In the genomic region with DNA sequence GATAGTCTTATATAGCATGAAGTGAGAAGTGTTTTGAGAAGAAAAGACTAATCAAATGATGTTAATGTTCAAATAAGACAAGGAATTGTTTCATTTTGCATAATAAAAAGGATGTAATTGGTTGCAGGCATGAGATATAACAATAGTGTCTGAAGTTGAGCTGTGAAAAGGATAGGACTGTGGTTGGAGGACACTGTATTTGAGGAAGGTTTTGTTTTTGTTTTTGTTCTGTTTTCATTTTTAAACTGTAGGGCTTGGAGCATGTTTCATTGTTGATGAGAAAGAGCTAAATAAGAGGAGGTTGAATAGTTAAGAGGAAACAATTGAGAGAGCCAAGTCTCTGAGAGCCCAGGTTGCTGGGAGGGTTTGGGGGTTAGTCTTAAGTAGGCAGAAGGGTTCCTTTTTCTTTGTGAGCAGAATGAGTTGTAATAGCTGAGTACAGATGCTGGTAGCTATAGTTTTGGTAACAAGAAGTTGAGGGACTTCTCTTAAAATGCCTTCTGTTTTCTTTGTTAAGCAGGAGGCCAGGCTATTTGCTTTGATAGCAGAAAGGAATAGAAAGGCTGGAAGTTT, we compare ENCODE assay signal across 11 cellular contexts. TPM values are rescaled to one million over a fixed set of nuclear protein-coding genes. Genes with fewer than 3 reads are reported as not detected.
DNase-seq lines count a peak whose midpoint lies in the region; ATAC-seq and TF ChIP-seq lines count a peak whose summit lies in the region.
"Had no signal": no experiment of that assay in that cellular context is flagged by ENCODE, and none has a peak within 500 bp of the region (broad histone marks: within the 10 kb centered on the region; RNA-seq: fewer than 3 reads in every experiment).

No MANE protein-coding gene starts in this region.

- peak overlapping the region; percentile 72 for H3K27ac Mint-ChIP-seq in endothelial cell (ENCODE audit: unreplicated experiment)

- no peaks in the 10 kb centered on the region for H3K4me1 ChIP-seq in cardiac muscle cell (ENCODE audit: low read depth)
- peaks cover 0 to 32% (median 10%) of the 10 kb centered on the region in 12 donors for H3K4me1 ChIP-seq in heart left ventricle
- H3K4me1 ChIP-seq in MM.1S (ENCODE audit: low read length) = no peaks in the 10 kb centered on the region
- H3K4me1 ChIP-seq in psoas muscle = no peaks in the 10 kb centered on the region

- DNase-seq in cardiac muscle cell (ENCODE audit: low read depth in 1 of 2, low spot score in 1 of 2) (no peak), heart left ventricle (no peak), MM.1S (no peak), endothelial cell (ENCODE audit: low spot score) (no peak), psoas muscle (no peak), NCI-H2029 treated with DMSO at 0.1 percent for 48 hours (lab: John Stamatoyannopoulos, UW) (no peak)
- DNase-seq: head of caudate nucleus, left ventricle myocardium superior, ovary had no signal

- no peaks in the 10 kb centered on the region for H3K36me3 Mint-ChIP-seq in endothelial cell (ENCODE audit: low read depth, unreplicated experiment)

- no peaks in the 10 kb centered on the region for H3K9me2 ChIP-seq in MM.1S (replicated peaks; ENCODE audit: insufficient read depth, low read length)

- H3K4me3 Mint-ChIP-seq in endothelial cell (ENCODE audit: unreplicated experiment) = no peak overlapping the region

- no peaks in the 10 kb centered on the region for H3K9me3 ChIP-seq in cardiac muscle cell (ENCODE audit: low read depth)
- no peaks in the 10 kb centered on the region for H3K9me3 ChIP-seq in heart left ventricle
- no peaks in the 10 kb centered on the region for H3K9me3 ChIP-seq in MM.1S (replicated peaks; ENCODE audit: insufficient read depth, low read length)
- H3K9me3 ChIP-seq in psoas muscle = peaks cover 6% of the 10 kb centered on the region
- H3K9me3 ChIP-seq: ovary had no signal

- H3K27me3 ChIP-seq in cardiac muscle cell (no peaks in the 10 kb centered on the region), heart left ventricle (no peaks in the 10 kb centered on the region), MM.1S (replicated peaks; ENCODE audit: insufficient read depth, low read length) (no peaks in the 10 kb centered on the region), psoas muscle (ENCODE audit: insufficient read depth in 3 of 3, low read length in 2 of 3) (no peaks in the 10 kb centered on the region)
- H3K27me3 ChIP-seq: ovary had no signal

- ATAC-seq in heart left ventricle (no peak), psoas muscle (no peak), HG02973 (IDR thresholded peaks at IDR 0.05; ENCODE audit: unreplicated experiment) (no peak), HG02798 (IDR thresholded peaks at IDR 0.05; ENCODE audit: poor library complexity, unreplicated experiment) (no peak)
- ATAC-seq: left ventricle myocardium superior had no signal

- H3K36me3 ChIP-seq in cardiac muscle cell (no peaks in the 10 kb centered on the region), heart left ventricle (no peaks in the 10 kb centered on the region), MM.1S (replicated peaks; ENCODE audit: insufficient read depth, low read length) (no peaks in the 10 kb centered on the region), psoas muscle (ENCODE audit: insufficient read depth in 1 of 2, low read depth in 1 of 2) (no peaks in the 10 kb centered on the region)
- H3K36me3 ChIP-seq: ovary had no signal

- no peaks in the 10 kb centered on the region for H3K9me3 Mint-ChIP-seq in endothelial cell (ENCODE audit: unreplicated experiment)

- H3F3A ChIP-seq in MM.1S (ENCODE audit: insufficient read depth, low read length) = no peaks in the 10 kb centered on the region

- H3K4me3 ChIP-seq in cardiac muscle cell (no peak overlapping the region), heart left ventricle (no peak overlapping the region), MM.1S (ENCODE audit: low read length) (no peak overlapping the region), psoas muscle (no peak overlapping the region)
- H3K4me3 ChIP-seq: ovary had no signal

- TF ChIP-seq CTCF in cardiac muscle cell (IDR thresholded peaks at IDR 0.05; ENCODE audit: low read depth, low read length) (no peak), heart left ventricle (IDR thresholded peaks at IDR 0.05) (no peak), MM.1S (IDR thresholded peaks at IDR 0.05; ENCODE audit: low read length) (no peak), endothelial cell (IDR thresholded peaks at IDR 0.05; ENCODE audit: unreplicated experiment) (no peak), psoas muscle (IDR thresholded peaks at IDR 0.05) (no peak)

- intact Hi-C loops in heart left ventricle (cut with DNase I) = no loop called here
- intact Hi-C loops in psoas muscle (cut with DNase I) = no loop called here

- no peaks in the 10 kb centered on the region for H4K20me1 ChIP-seq in MM.1S (ENCODE audit: insufficient read depth, low read length)

- peaks cover 38% of the 10 kb centered on the region for H3K4me1 Mint-ChIP-seq in endothelial cell (ENCODE audit: unreplicated experiment)

- no peak for TF ChIP-seq POLR2A in heart left ventricle (IDR thresholded peaks at IDR 0.05)

- H3K27me3 Mint-ChIP-seq in endothelial cell (ENCODE audit: unreplicated experiment) = no peaks in the 10 kb centered on the region

- no peak overlapping the region for H2AFZ ChIP-seq in MM.1S (ENCODE audit: low read length)

- no peaks in the 10 kb centered on the region for H3K79me2 ChIP-seq in MM.1S (ENCODE audit: low read length)

- peak overlapping the region; percentile 14 for H3K27ac ChIP-seq in cardiac muscle cell
- H3K27ac ChIP-seq in heart left ventricle = no peak overlapping the region
- H3K27ac ChIP-seq in MM.1S (ENCODE audit: low read length) = peak overlapping the region; percentile 8; the same call in 1 of the 2 replicates
- no peak overlapping the region for H3K27ac ChIP-seq in psoas muscle
- H3K27ac ChIP-seq: ovary had no signal

- H3K9ac ChIP-seq in MM.1S (ENCODE audit: low read length) = no peak overlapping the region

- H3K4me2 ChIP-seq in MM.1S (ENCODE audit: low read depth, low read length) = no peak overlapping the region

RNA-seq across cellular contexts. Expression of gene CCDC91, which starts 58.4 kb away (rescaled TPM):
- total RNA-seq in cardiac muscle cell (10.9 and 13.9 TPM in 2 replicates), heart left ventricle (10 to 100 TPM; 36.0 to 62.1 (median 52.2) TPM), endothelial cell (ENCODE audit: unreplicated experiment) (12.3 TPM), psoas muscle (10 to 100 TPM; 36.2 to 47.2 (median 41.1) TPM)
- polyA plus RNA-seq in cardiac muscle cell (25.5 and 26.3 TPM in 2 replicates), heart left ventricle (10 to 100 TPM; 24.9 to 32.1 TPM), psoas muscle (10 to 100 TPM; 18.4 to 36.0 (median 22.0) TPM)

Comparison
In these comparisons a context has a peak if more than half of its experiments do, and no peak if none do; other contexts are left out.
1. H3K27ac ChIP-seq: peak in cardiac muscle cell (single experiment) and MM.1S (single experiment); none in heart left ventricle (0 of 12) and psoas muscle (single experiment).